ENCODE assay signal across 8 cellular contexts in genomic region chr10:123135415-123136141, GRCh38. TPM values are rescaled to one million over a fixed set of nuclear protein-coding genes. Genes with fewer than 3 reads are reported as not detected.
A peak's percentile ranks its signal among the peaks of the same experiment; 100 is the strongest.
DNase-seq lines count a peak whose midpoint lies in the region; ATAC-seq and TF ChIP-seq lines count a peak whose summit lies in the region.

TSS of gene HMX3 (plus strand) at chr10:123135970. CDS start at chr10:123136051, 81 bp downstream.

- no peak for TF ChIP-seq CTCF in progenitor cell of endocrine pancreas (IDR thresholded peaks at IDR 0.05; ENCODE audit: unreplicated experiment)
- no peak for TF ChIP-seq CTCF in RWPE1 (conservative IDR thresholded peaks at IDR 0.05; ENCODE audit: low read depth)

- H3K9me3 Mint-ChIP-seq in dendritic cell treated with granulocyte-macrophage colony-stimulating factor and Interleukin-4, amounts not matched to agents 40 ng/mL and 50 ng/mL, for 4 days: no peaks in the 10 kb centered on the region
- H3K9me3 Mint-ChIP-seq in progenitor cell of endocrine pancreas (ENCODE audit: low read depth): no peaks in the 10 kb centered on the region

- H3K36me3 ChIP-seq in SJSA1: peaks cover 7% of the 10 kb centered on the region; the same call in 1 of the 2 replicates

- CTCF ChIA-PET in RWPE1 (lab: Yijun Ruan, JAX): interaction anchor here (0.8 kb wide), 1 partner anchor 12 kb away, joined by 3 read pairs; no protein-coding TSS in a partner anchor

- H3K27ac ChIP-seq in SJSA1 (peak within 1 kb of the TSS; percentile 65), RWPE1 (no peak within 1 kb of the TSS)

- intact Hi-C loops in dendritic cell treated with granulocyte-macrophage colony-stimulating factor and Interleukin-4, amounts not matched to agents 40 ng/mL and 50 ng/mL, for 4 days (cut with micrococcal nuclease): no loop called here

- peak within 1 kb of the TSS; percentile 49 for H3K4me3 ChIP-seq in SJSA1

- H3K4me1 ChIP-seq in SJSA1 (replicated peaks): peaks cover 32% of the 10 kb centered on the region

- H3K9me3 ChIP-seq in SJSA1 (replicated peaks): no peaks in the 10 kb centered on the region

- peak within 1 kb of the TSS; percentile 48 for H3K4me3 Mint-ChIP-seq in dendritic cell treated with granulocyte-macrophage colony-stimulating factor and Interleukin-4, amounts not matched to agents 40 ng/mL and 50 ng/mL, for 4 days
- H3K4me3 Mint-ChIP-seq in progenitor cell of endocrine pancreas (ENCODE audit: low read depth): peak within 1 kb of the TSS; percentile 41

- peaks cover 94% of the 10 kb centered on the region for H3K27me3 Mint-ChIP-seq in dendritic cell treated with granulocyte-macrophage colony-stimulating factor and Interleukin-4, amounts not matched to agents 40 ng/mL and 50 ng/mL, for 4 days
- peaks cover 85% of the 10 kb centered on the region for H3K27me3 Mint-ChIP-seq in progenitor cell of endocrine pancreas

- no peaks in the 10 kb centered on the region for H3K36me3 Mint-ChIP-seq in dendritic cell treated with granulocyte-macrophage colony-stimulating factor and Interleukin-4, amounts not matched to agents 40 ng/mL and 50 ng/mL, for 4 days (ENCODE audit: low read depth)
- H3K36me3 Mint-ChIP-seq in progenitor cell of endocrine pancreas (ENCODE audit: insufficient read depth): no peaks in the 10 kb centered on the region

- POLR2A ChIA-PET in RWPE1 (lab: Yijun Ruan, JAX; ENCODE audit: low non-redundant PET): no interaction called here

- peaks cover 28% of the 10 kb centered on the region for H3K27me3 ChIP-seq in SJSA1 (replicated peaks)

- H3K4me1 Mint-ChIP-seq in dendritic cell treated with granulocyte-macrophage colony-stimulating factor and Interleukin-4, amounts not matched to agents 40 ng/mL and 50 ng/mL, for 4 days (ENCODE audit: low read depth): peaks cover 42% of the 10 kb centered on the region
- peaks cover 20% of the 10 kb centered on the region for H3K4me1 Mint-ChIP-seq in progenitor cell of endocrine pancreas (ENCODE audit: low read depth)

- DNase-seq in AG08396 (ENCODE audit: low spot score): peak; percentile 48
- DNase-seq in SJSA1 (ENCODE audit: low read depth in 1 of 2, low spot score in 2 of 2): peak; percentile 64 to 68
- DNase-seq in progenitor cell of endocrine pancreas (ENCODE audit: low spot score, unreplicated experiment): no peak
- DNase-seq in A172 (ENCODE audit: low spot score): no peak
- no peak for DNase-seq in RWPE1 (ENCODE audit: low spot score)
- DNase-seq in cerebellum (ENCODE audit: low spot score): no peak

- H3K27ac Mint-ChIP-seq in dendritic cell treated with granulocyte-macrophage colony-stimulating factor and Interleukin-4, amounts not matched to agents 40 ng/mL and 50 ng/mL, for 4 days: no peak within 1 kb of the TSS
- no peak within 1 kb of the TSS for H3K27ac Mint-ChIP-seq in progenitor cell of endocrine pancreas

- peak; percentile 41 for ATAC-seq in GM19438 (IDR thresholded peaks at IDR 0.05; ENCODE audit: low read depth, unreplicated experiment)

RNA-seq across cellular contexts. Expression of gene HMX3, which starts in this region (rescaled TPM):
- total RNA-seq in SJSA1 (2014; rRNA removed; shearing (Covaris generic)): 10.8 and 10.9 TPM in 2 replicates
- total RNA-seq in progenitor cell of endocrine pancreas (not detected in 2 replicates), cerebellum (not detected)
- total RNA-seq in A172 (2014; rRNA removed; shearing (Covaris generic)): not detected in 2 replicates

Comparison
In these comparisons a context has a peak if more than half of its experiments do, and no peak if none do; other contexts are left out.
1. RNA of gene HMX3 (total RNA-seq): 10.8 to 10.9 TPM in SJSA1; not detected in progenitor cell of endocrine pancreas, not detected in A172 and not detected in cerebellum (single experiment); every median in the first group is over 10 times any median in the second.
2. DNase-seq: peak in AG08396 (single experiment) and SJSA1 (2 of 2); none in progenitor cell of endocrine pancreas (single experiment), A172 (single experiment), RWPE1 (single experiment) and cerebellum (single experiment).